ENCODE assay signal across 8 cellular contexts in the genomic region with DNA sequence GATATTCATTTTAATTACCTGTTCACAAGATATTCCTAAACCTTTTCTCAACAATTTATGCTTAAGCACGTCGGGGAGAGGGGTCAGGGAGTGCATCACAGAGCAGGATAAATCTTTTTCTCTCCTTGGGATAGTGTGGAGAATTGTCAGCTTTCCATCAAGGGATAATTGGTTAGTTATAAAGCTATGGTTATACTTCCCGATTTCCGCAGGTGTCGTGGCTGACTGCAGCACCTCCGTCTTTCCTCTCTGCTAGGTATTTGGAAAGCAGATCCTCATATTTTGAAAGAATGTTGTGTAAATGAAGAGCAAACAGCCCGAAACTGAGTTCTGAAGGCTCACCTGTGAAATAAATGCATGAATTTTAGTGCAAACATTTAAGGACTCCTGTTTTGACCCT. TPM values are rescaled to one million over a fixed set of nuclear protein-coding genes. Genes with fewer than 3 reads are reported as not detected.
DNase-seq lines count a peak whose midpoint lies in the region; ATAC-seq and TF ChIP-seq lines count a peak whose summit lies in the region.

No MANE protein-coding gene starts in this region.

- no peaks in the 10 kb centered on the region for H3K9me3 ChIP-seq in testis

- peaks cover 20% of the 10 kb centered on the region for H3K4me1 Mint-ChIP-seq in T-helper 2 cell treated with Interferon-gamma antibody and Interleukin-4, amounts not matched to agents 5 μg/mL and 100 μg/mL, for 36 hours (ENCODE audit: low read depth)
- peaks cover 16% of the 10 kb centered on the region for H3K4me1 Mint-ChIP-seq in activated naive CD8-positive, alpha-beta T cell treated with anti-CD3 and anti-CD28 coated beads for 36 hours

- no peaks in the 10 kb centered on the region for H3K36me3 ChIP-seq in testis (ENCODE audit: low read depth, missing control alignments)

- peak overlapping the region; percentile 89 to 94 for H3K27ac ChIP-seq in testis

- H3K36me3 Mint-ChIP-seq in T-helper 2 cell treated with Interferon-gamma antibody and Interleukin-4, amounts not matched to agents 5 μg/mL and 100 μg/mL, for 36 hours (ENCODE audit: low read depth) = no peaks in the 10 kb centered on the region
- H3K36me3 Mint-ChIP-seq in activated naive CD8-positive, alpha-beta T cell treated with anti-CD3 and anti-CD28 coated beads for 36 hours = peaks cover 2% of the 10 kb centered on the region

- ATAC-seq in HG03139 (IDR thresholded peaks at IDR 0.05; ENCODE audit: unreplicated experiment) = no peak

- H3K4me1 ChIP-seq in testis = peaks cover 7% of the 10 kb centered on the region

- no peak for TF ChIP-seq CTCF in testis (IDR thresholded peaks at IDR 0.05)

- peak overlapping the region; percentile 82 to 95 for H3K4me3 ChIP-seq in testis

- TF ChIP-seq POLR2A in testis (IDR thresholded peaks at IDR 0.05) = no peak

- peak overlapping the region; percentile 96 for H3K4me3 Mint-ChIP-seq in T-helper 2 cell treated with Interferon-gamma antibody and Interleukin-4, amounts not matched to agents 5 μg/mL and 100 μg/mL, for 36 hours
- H3K4me3 Mint-ChIP-seq in activated naive CD8-positive, alpha-beta T cell treated with anti-CD3 and anti-CD28 coated beads for 36 hours = peak overlapping the region; percentile 93

- WGBS in testis, 2 donors = 8 to 12% methylated on average over 7 of the region's 7 CpGs

- no peaks in the 10 kb centered on the region for H3K27me3 ChIP-seq in testis

- peak overlapping the region; percentile 67 for H3K27ac Mint-ChIP-seq in T-helper 2 cell treated with Interferon-gamma antibody and Interleukin-4, amounts not matched to agents 5 μg/mL and 100 μg/mL, for 36 hours
- peak overlapping the region; percentile 91 for H3K27ac Mint-ChIP-seq in activated naive CD8-positive, alpha-beta T cell treated with anti-CD3 and anti-CD28 coated beads for 36 hours

- no peaks in the 10 kb centered on the region for H3K27me3 Mint-ChIP-seq in T-helper 2 cell treated with Interferon-gamma antibody and Interleukin-4, amounts not matched to agents 5 μg/mL and 100 μg/mL, for 36 hours (ENCODE audit: low read depth)
- H3K27me3 Mint-ChIP-seq in activated naive CD8-positive, alpha-beta T cell treated with anti-CD3 and anti-CD28 coated beads for 36 hours = no peaks in the 10 kb centered on the region

- H3K9me3 Mint-ChIP-seq in T-helper 2 cell treated with Interferon-gamma antibody and Interleukin-4, amounts not matched to agents 5 μg/mL and 100 μg/mL, for 36 hours = no peaks in the 10 kb centered on the region
- H3K9me3 Mint-ChIP-seq in activated naive CD8-positive, alpha-beta T cell treated with anti-CD3 and anti-CD28 coated beads for 36 hours = no peaks in the 10 kb centered on the region

- intact Hi-C loops in testis (cut with DNase I; ENCODE audit: low total_unique reads) = no loop called here

- no peak for DNase-seq in T-helper 2 cell treated with Interferon-gamma antibody and Interleukin-4, amounts not matched to agents 5 μg/mL and 100 μg/mL, for 36 hours (ENCODE audit: low spot score)
- DNase-seq in T-helper 2 cell (no peak), kidney tubule cell (ENCODE audit: low spot score) (peak; percentile 38), testis (no peak), GM19238 (ENCODE audit: insufficient read length, low spot score) (no peak)
- no peak for DNase-seq in activated naive CD8-positive, alpha-beta T cell treated with anti-CD3 and anti-CD28 coated beads for 36 hours
- no peak for DNase-seq in activated CD8-positive, alpha-beta memory T cell treated with anti-CD3 and anti-CD28 coated beads for 24 hours

RNA-seq across cellular contexts. Expression of a gene that starts 0.8 kb away (rescaled TPM):
- 1 to 10 TPM; 9.6 to 10.0 TPM for total RNA-seq in activated naive CD8-positive, alpha-beta T cell treated with anti-CD3 and anti-CD28 coated beads for 36 hours
- total RNA-seq in testis = 10 to 100 TPM; 48.8 to 60.4 TPM
- 66.8 TPM for polyA plus RNA-seq in testis (ENCODE audit: insufficient read depth, low read depth, low replicate concordance)

Comparison
In these comparisons a context has a peak if more than half of its experiments do, and no peak if none do; other contexts are left out.
1. RNA of a gene that starts 0.8 kb away (total RNA-seq): 48.8 to 60.4 TPM in testis; 9.6 to 10.0 TPM in activated naive CD8-positive, alpha-beta T cell treated with anti-CD3 and anti-CD28 coated beads for 36 hours; every median in the first group is over 4 times any median in the second.